Comparison of ENCODE assay signal across 9 cellular contexts in genomic region chr11:78351193-78351592, GRCh38.
A peak's percentile ranks its signal among the peaks of the same experiment; 100 is the strongest.
DNase-seq lines count a peak whose midpoint lies in the region; ATAC-seq and TF ChIP-seq lines count a peak whose summit lies in the region.
"Had no signal": no experiment of that assay in that cellular context is flagged by ENCODE, and none has a peak within 500 bp of the region (broad histone marks: within the 10 kb centered on the region; RNA-seq: fewer than 3 reads in every experiment).

No MANE protein-coding gene starts in this region.

- no peak overlapping the region for H3K4me3 Mint-ChIP-seq in neural progenitor cell
- no peak overlapping the region for H3K4me3 Mint-ChIP-seq in endodermal cell

- no peaks in the 10 kb centered on the region for H3K36me3 Mint-ChIP-seq in neural progenitor cell
- H3K36me3 Mint-ChIP-seq in endodermal cell (ENCODE audit: low read depth) = no peaks in the 10 kb centered on the region

- no peaks in the 10 kb centered on the region for H3K9me3 Mint-ChIP-seq in neural progenitor cell
- H3K9me3 Mint-ChIP-seq in endodermal cell = no peaks in the 10 kb centered on the region

- H3K9ac ChIP-seq in BLaER1 (peak overlapping the region; percentile 79), colonic mucosa (ENCODE audit: low read depth in 2 of 2, low read length in 2 of 2) (no peak overlapping the region), neural progenitor cell (no peak overlapping the region), endodermal cell (ENCODE audit: extremely low read depth, low read length, poor library complexity, severe bottlenecking) (no peak overlapping the region)

- H3K79me2 ChIP-seq in neural progenitor cell (ENCODE audit: low read depth) = peaks cover 56% of the 10 kb centered on the region

- H3K27me3 ChIP-seq in BLaER1 (no peaks in the 10 kb centered on the region), colonic mucosa (no peaks in the 10 kb centered on the region), neural progenitor cell (no peaks in the 10 kb centered on the region), endodermal cell (ENCODE audit: control insufficient read depth, insufficient read depth, low read length, poor library complexity, severe bottlenecking) (no peaks in the 10 kb centered on the region)

- H3K4me1 Mint-ChIP-seq in neural progenitor cell (peaks cover 48% of the 10 kb centered on the region), endodermal cell (peaks cover 37% of the 10 kb centered on the region)

- no peak for ATAC-seq in left lobe of liver
- no peak for ATAC-seq in GM21360 (IDR thresholded peaks at IDR 0.05; ENCODE audit: unreplicated experiment)

- peaks cover 46% of the 10 kb centered on the region for H3F3A ChIP-seq in neural progenitor cell (ENCODE audit: low read depth)

- DNase-seq in NCI-H1436 (lab: John Stamatoyannopoulos, UW) (peak; percentile 63), colonic mucosa (no peak), neural progenitor cell (ENCODE audit: low spot score) (peak; percentile 38), left lobe of liver (ENCODE audit: low spot score) (no peak), endodermal cell (no peak), GM19240 (ENCODE audit: insufficient read length, low spot score) (no peak)
- DNase-seq: H7 had no signal

- H3K27ac ChIP-seq in BLaER1 (peak overlapping the region; percentile 90), colonic mucosa (peak overlapping the region; percentile 68), neural progenitor cell (peak overlapping the region; percentile 96), endodermal cell (ENCODE audit: low read depth, low read length) (no peak overlapping the region)

- no peak for TF ChIP-seq CTCF in colonic mucosa (IDR thresholded peaks at IDR 0.05)
- no peak for TF ChIP-seq CTCF in neural progenitor cell (IDR thresholded peaks at IDR 0.05)
- TF ChIP-seq CTCF in endodermal cell (conservative IDR thresholded peaks at IDR 0.05) = no peak

- intact Hi-C loops in colonic mucosa (cut with DNase I) = no loop called here

- no peak overlapping the region for H3K27ac Mint-ChIP-seq in neural progenitor cell
- H3K27ac Mint-ChIP-seq in endodermal cell = no peak overlapping the region

- H3K4me3 ChIP-seq in BLaER1 = peak overlapping the region; percentile 56
- no peak overlapping the region for H3K4me3 ChIP-seq in colonic mucosa
- H3K4me3 ChIP-seq in neural progenitor cell = no peak overlapping the region
- no peak overlapping the region for H3K4me3 ChIP-seq in endodermal cell (ENCODE audit: low read length)

- peak overlapping the region; percentile 89 for H3K4me2 ChIP-seq in BLaER1
- H3K4me2 ChIP-seq in neural progenitor cell = peak overlapping the region; percentile 69

- H3K9me3 ChIP-seq in BLaER1 (no peaks in the 10 kb centered on the region), colonic mucosa (no peaks in the 10 kb centered on the region), neural progenitor cell (ENCODE audit: low read depth) (no peaks in the 10 kb centered on the region), endodermal cell (ENCODE audit: control insufficient read depth, low read length) (no peaks in the 10 kb centered on the region)

- 80 to 91% methylated on average over 1 of the region's 3 CpGs for WGBS in endodermal cell (ENCODE audit: insufficient coverage in 1 of 2, insufficient read length in 1 of 2), 2 experiments

- no peak overlapping the region for H2AFZ ChIP-seq in neural progenitor cell (replicated peaks)

- no peaks in the 10 kb centered on the region; the same call in 1 of the 2 replicates for H3K36me3 ChIP-seq in BLaER1
- no peaks in the 10 kb centered on the region for H3K36me3 ChIP-seq in colonic mucosa
- no peaks in the 10 kb centered on the region for H3K36me3 ChIP-seq in neural progenitor cell
- peaks cover 6% of the 10 kb centered on the region for H3K36me3 ChIP-seq in endodermal cell (ENCODE audit: control insufficient read depth, insufficient read depth, low read length)

- peaks cover 95% of the 10 kb centered on the region for H4K20me1 ChIP-seq in BLaER1
- no peaks in the 10 kb centered on the region for H4K20me1 ChIP-seq in neural progenitor cell (ENCODE audit: low read depth)

- H3K27me3 Mint-ChIP-seq in neural progenitor cell (ENCODE audit: insufficient read depth, low read depth) = peaks cover 7% of the 10 kb centered on the region
- no peaks in the 10 kb centered on the region for H3K27me3 Mint-ChIP-seq in endodermal cell (ENCODE audit: insufficient read depth)

- H3K4me1 ChIP-seq in BLaER1 (peaks cover 79% of the 10 kb centered on the region), colonic mucosa (peaks cover 5% of the 10 kb centered on the region), neural progenitor cell (peaks cover 52% of the 10 kb centered on the region), endodermal cell (ENCODE audit: control insufficient read depth, insufficient read depth, low read length) (peaks cover 28% of the 10 kb centered on the region)

Comparison
In these comparisons a context has a peak if more than half of its experiments do, and no peak if none do; other contexts are left out.
1. DNase-seq: peak in NCI-H1436 (single experiment) and neural progenitor cell (single experiment); none in colonic mucosa (single experiment), left lobe of liver (single experiment), endodermal cell (single experiment) and GM19240 (single experiment).